ENCODE assay signal across 15 cellular contexts in the genomic region with DNA sequence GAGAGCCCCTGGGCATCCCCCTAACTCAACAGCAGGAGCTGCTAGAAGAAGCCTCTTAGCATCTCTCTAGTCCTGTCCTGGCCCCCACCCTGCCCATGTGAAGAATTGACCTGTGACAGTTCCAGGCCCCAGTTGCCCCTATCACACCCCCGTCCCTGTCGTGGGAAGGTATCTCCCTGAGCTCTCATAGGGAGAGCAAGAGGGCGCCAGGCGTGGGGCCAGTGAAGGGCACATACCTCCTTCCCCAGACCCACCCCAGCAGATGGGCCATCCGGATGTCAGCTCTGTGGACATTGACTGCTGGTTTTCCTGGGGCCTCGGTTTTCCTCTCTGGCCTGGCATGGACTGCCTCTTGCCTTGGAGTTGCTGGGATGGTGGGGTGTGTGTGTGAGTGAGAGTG. TPM values are rescaled to one million over a fixed set of nuclear protein-coding genes. Genes with fewer than 3 reads are reported as not detected.
DNase-seq lines count a peak whose midpoint lies in the region; ATAC-seq and TF ChIP-seq lines count a peak whose summit lies in the region.
"Had no signal": no experiment of that assay in that cellular context is flagged by ENCODE, and none has a peak within 500 bp of the region (broad histone marks: within the 10 kb centered on the region; RNA-seq: fewer than 3 reads in every experiment).

No MANE protein-coding gene starts in this region.

- no peak overlapping the region for H3K9ac ChIP-seq in BLaER1 treated with 17β-estradiol and CSF1 and Interleukin-3, amounts not matched to agents 10 nM and 100 nM
- H3K9ac ChIP-seq: SK-N-SH had no signal

- no peak for DNase-seq in CD8-positive, alpha-beta memory T cell
- no peak for DNase-seq in MG63
- no peak for DNase-seq in SKM-1 treated with dmso at 0.1 percent for 144 hours (lab: John Stamatoyannopoulos, UW; ENCODE audit: unreplicated experiment)
- DNase-seq: activated T-cell treated with anti-CD3 and anti-CD28 coated beads, Interleukin-2, amount 50 U/mL, for 4 hours; body of pancreas; effector CD8-positive, alpha-beta T cell; Kasumi-1; NCI-H510A; PC-3; SK-N-SH had no signal

- peak overlapping the region in 2 of 11 experiments; percentile 28 to 43; a peak in 2 of 22 replicates for H3K27ac ChIP-seq in BLaER1 treated with 17β-estradiol and CSF1 and Interleukin-3, amounts not matched to agents 10 nM and 100 nM
- H3K27ac ChIP-seq in CD8-positive, alpha-beta memory T cell (ENCODE audit: low read depth, low read length): no peak overlapping the region
- H3K27ac ChIP-seq: body of pancreas had no signal

- POLR2A ChIA-PET in CD8-positive, alpha-beta memory T cell (lab: Charles Lee): interaction anchor here (3.2 kb wide), 1 partner anchor 16 kb away, joined by 12 read pairs; no protein-coding TSS in a partner anchor

- CTCF ChIA-PET in CD8-positive, alpha-beta memory T cell (lab: Charles Lee): interaction anchor here (2.2 to 3.0 kb wide), 2 partner anchors 16 to 30 kb away, joined by 12 to 15 read pairs; partner anchors contain the start of gene CD82

- peak overlapping the region in 10 of 11 experiments; percentile 13 to 97 (median 86); a peak in 18 of 22 replicates for H3K4me2 ChIP-seq in BLaER1 treated with 17β-estradiol and CSF1 and Interleukin-3, amounts not matched to agents 10 nM and 100 nM
- H3K4me2 ChIP-seq: SK-N-SH had no signal

- peaks cover 40 to 74% (median 62%) of the 10 kb centered on the region in 3 donors for H3K4me1 Mint-ChIP-seq in CD8-positive, alpha-beta memory T cell
- H3K4me1 Mint-ChIP-seq in activated naive CD8-positive, alpha-beta T cell (ENCODE audit: low read depth): peaks cover 65% of the 10 kb centered on the region
- H3K4me1 Mint-ChIP-seq in nephron: peaks cover 75% of the 10 kb centered on the region

- ATAC-seq in GM18519 (IDR thresholded peaks at IDR 0.05; ENCODE audit: low FRiP score, unreplicated experiment): no peak
- ATAC-seq: activated T-cell treated with anti-CD3 and anti-CD28 coated beads, Interleukin-2, amount 50 U/mL, for 4 hours; body of pancreas; PC-3; WTC11 had no signal

- H3K9me3 Mint-ChIP-seq in CD8-positive, alpha-beta memory T cell: no peaks in the 10 kb centered on the region
- no peaks in the 10 kb centered on the region for H3K9me3 Mint-ChIP-seq in activated naive CD8-positive, alpha-beta T cell (ENCODE audit: low read depth)
- no peaks in the 10 kb centered on the region for H3K9me3 Mint-ChIP-seq in nephron
- H3K9me3 Mint-ChIP-seq: activated T-cell treated with anti-CD3 and anti-CD28 coated beads, Interleukin-2, amount 50 U/mL, for 4 hours; WTC11 had no signal

- H3K27ac Mint-ChIP-seq in CD8-positive, alpha-beta memory T cell: peak overlapping the region in 7 of 8 donors; percentile 60 to 96 (median 84)
- H3K27ac Mint-ChIP-seq in activated naive CD8-positive, alpha-beta T cell: peak overlapping the region; percentile 46
- H3K27ac Mint-ChIP-seq in nephron: peak overlapping the region; percentile 12 to 85 (median 64)
- H3K27ac Mint-ChIP-seq: WTC11 had no signal

- peak overlapping the region in 1 of 7 donors; percentile 80 for H3K4me3 Mint-ChIP-seq in CD8-positive, alpha-beta memory T cell
- peak overlapping the region; percentile 38 for H3K4me3 Mint-ChIP-seq in activated naive CD8-positive, alpha-beta T cell
- peak overlapping the region in 1 of 3 experiments; percentile 12 for H3K4me3 Mint-ChIP-seq in nephron
- H3K4me3 Mint-ChIP-seq: activated T-cell treated with anti-CD3 and anti-CD28 coated beads, Interleukin-2, amount 50 U/mL, for 4 hours; WTC11 had no signal

- peaks cover 0 to 12% (median 0%) of the 10 kb centered on the region in 11 experiments; a peak in 5 of 22 replicates for H4K20me1 ChIP-seq in BLaER1 treated with 17β-estradiol and CSF1 and Interleukin-3, amounts not matched to agents 10 nM and 100 nM

- H3K4me1 ChIP-seq in BLaER1 treated with 17β-estradiol and CSF1 and Interleukin-3, amounts not matched to agents 10 nM and 100 nM: peaks cover 80 to 100% (median 95%) of the 10 kb centered on the region in 10 experiments
- H3K4me1 ChIP-seq in CD8-positive, alpha-beta memory T cell (ENCODE audit: insufficient read depth, low read length): peaks cover 46% of the 10 kb centered on the region

- H3K36me3 ChIP-seq in BLaER1 treated with 17β-estradiol and CSF1 and Interleukin-3, amounts not matched to agents 10 nM and 100 nM: no peaks in the 10 kb centered on the region
- no peaks in the 10 kb centered on the region for H3K36me3 ChIP-seq in CD8-positive, alpha-beta memory T cell (ENCODE audit: insufficient read depth, low read length)
- no peaks in the 10 kb centered on the region; the same call in none of the 2 replicates for H3K36me3 ChIP-seq in MG63

- H3K27me3 ChIP-seq in BLaER1 treated with 17β-estradiol and CSF1 and Interleukin-3, amounts not matched to agents 10 nM and 100 nM: no peaks in the 10 kb centered on the region
- H3K27me3 ChIP-seq in CD8-positive, alpha-beta memory T cell (ENCODE audit: insufficient read depth, low read length, poor library complexity, severe bottlenecking): no peaks in the 10 kb centered on the region
- no peaks in the 10 kb centered on the region for H3K27me3 ChIP-seq in MG63
- H3K27me3 ChIP-seq: body of pancreas had no signal

- no peaks in the 10 kb centered on the region for H3K9me3 ChIP-seq in BLaER1 treated with 17β-estradiol and CSF1 and Interleukin-3, amounts not matched to agents 10 nM and 100 nM (replicated peaks in 1 of 11)
- H3K9me3 ChIP-seq in CD8-positive, alpha-beta memory T cell (ENCODE audit: low read length): no peaks in the 10 kb centered on the region
- H3K9me3 ChIP-seq in MG63: no peaks in the 10 kb centered on the region
- H3K9me3 ChIP-seq: body of pancreas, SK-N-SH had no signal

- H3K4me3 ChIP-seq in BLaER1 treated with 17β-estradiol and CSF1 and Interleukin-3, amounts not matched to agents 10 nM and 100 nM: no peak overlapping the region
- H3K4me3 ChIP-seq in CD8-positive, alpha-beta memory T cell (ENCODE audit: low read length): no peak overlapping the region
- H3K4me3 ChIP-seq in MG63: no peak overlapping the region
- H3K4me3 ChIP-seq: body of pancreas had no signal

- TF ChIP-seq CTCF in nephron (IDR thresholded peaks at IDR 0.05; ENCODE audit: unreplicated experiment in 3 of 3): no peak

- no peaks in the 10 kb centered on the region for H3K27me3 Mint-ChIP-seq in CD8-positive, alpha-beta memory T cell
- no peaks in the 10 kb centered on the region for H3K27me3 Mint-ChIP-seq in activated naive CD8-positive, alpha-beta T cell
- peaks cover 4% of the 10 kb centered on the region for H3K27me3 Mint-ChIP-seq in nephron (ENCODE audit: low read depth)

- H3K36me3 Mint-ChIP-seq in CD8-positive, alpha-beta memory T cell: peaks cover 0 to 19% (median 3%) of the 10 kb centered on the region in 3 donors
- peaks cover 5% of the 10 kb centered on the region for H3K36me3 Mint-ChIP-seq in activated naive CD8-positive, alpha-beta T cell
- no peaks in the 10 kb centered on the region for H3K36me3 Mint-ChIP-seq in nephron (ENCODE audit: low read depth)
- H3K36me3 Mint-ChIP-seq: WTC11 had no signal

RNA-seq across cellular contexts. Expression of gene CD82, which starts 29.5 kb away (rescaled TPM):
- total RNA-seq in CD8-positive, alpha-beta memory T cell: 100 to 1,000 TPM; 356 to 388 TPM
- polyA plus RNA-seq in CD8-positive, alpha-beta memory T cell: 131 TPM
- 34.5 and 61.3 TPM in 2 replicates for total RNA-seq in MG63 (2014; rRNA removed; shearing (Covaris generic); ENCODE audit: low replicate concordance)
